9 cellular contexts compared by ENCODE assay signal in the genomic region with DNA sequence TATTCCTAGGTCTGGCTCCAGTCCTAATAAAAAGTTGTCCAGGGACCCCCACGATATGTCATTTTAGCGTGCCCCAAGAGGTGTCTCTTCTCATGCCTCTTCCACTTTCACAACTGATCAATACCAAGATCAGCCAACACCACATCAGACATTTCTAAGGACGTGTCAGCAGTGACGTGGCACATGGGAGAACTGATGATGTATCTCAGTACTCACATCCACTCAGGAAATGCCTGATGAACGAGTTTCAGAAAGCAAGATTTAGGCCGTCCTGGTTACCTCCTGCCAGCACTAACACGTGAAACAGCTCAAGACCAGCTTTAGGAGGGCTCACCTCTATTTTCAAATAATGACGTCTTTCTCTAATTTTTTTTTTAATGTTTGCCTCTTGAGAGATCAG. TPM values are rescaled to one million over a fixed set of nuclear protein-coding genes. Genes with fewer than 3 reads are reported as not detected.
DNase-seq lines count a peak whose midpoint lies in the region; ATAC-seq and TF ChIP-seq lines count a peak whose summit lies in the region.
"Had no signal": no experiment of that assay in that cellular context is flagged by ENCODE, and none has a peak within 500 bp of the region (broad histone marks: within the 10 kb centered on the region; RNA-seq: fewer than 3 reads in every experiment).

No MANE protein-coding gene starts in this region.

- H3K9ac ChIP-seq in SK-N-SH, result no peak overlapping the region

- no peak overlapping the region for H2AFZ ChIP-seq in SK-N-SH (ENCODE audit: low read depth)

- intact Hi-C loops in activated CD4-positive, alpha-beta T cell treated with anti-CD3 and anti-CD28 coated beads, Interleukin-2, amount 10 ng/mL, durations not matched to agents 24 days and 14 days (cut with micrococcal nuclease), result loop anchor here (1.0 to 10.0 kb wide), 3 partner anchors 77 to 571 kb away; no protein-coding TSS in a partner anchor

- peaks cover 100% of the 10 kb centered on the region for H3K79me2 ChIP-seq in SK-N-SH (ENCODE audit: insufficient read depth)

- peaks cover 4% of the 10 kb centered on the region for H3F3A ChIP-seq in SK-N-SH (replicated peaks; ENCODE audit: insufficient read depth)

- ATAC-seq in GM19035 (IDR thresholded peaks at IDR 0.05; ENCODE audit: unreplicated experiment) (peak; percentile 69), HG02678 (IDR thresholded peaks at IDR 0.05; ENCODE audit: unreplicated experiment) (no peak)
- ATAC-seq in central memory CD8-positive, alpha-beta T cell (replicated peaks; ENCODE audit: extremely low read depth, poor library complexity, severe bottlenecking), result peak; percentile 93

- H4K20me1 ChIP-seq in SK-N-SH (ENCODE audit: insufficient read depth), result peaks cover 100% of the 10 kb centered on the region

- H3K9me3 ChIP-seq in SK-N-SH, result no peaks in the 10 kb centered on the region

- H3K27ac Mint-ChIP-seq in activated CD4-positive, alpha-beta T cell treated with anti-CD3 and anti-CD28 coated beads, Interleukin-2, amount 10 ng/mL, durations not matched to agents 24 days and 14 days, result peak overlapping the region; percentile 77
- H3K27ac Mint-ChIP-seq in central memory CD8-positive, alpha-beta T cell (ENCODE audit: low read depth), result peak overlapping the region; percentile 91

- TF ChIP-seq EP300 in SK-N-SH (IDR thresholded peaks at IDR 0.05; ENCODE audit: borderline replicate concordance in 1 of 2, low read depth in 1 of 2, low read length in 1 of 2), result no peak

- no peak for TF ChIP-seq RAD21 in SK-N-SH (IDR thresholded peaks at IDR 0.05; ENCODE audit: low read length)

- no peaks in the 10 kb centered on the region for H3K9me3 Mint-ChIP-seq in activated CD4-positive, alpha-beta T cell treated with anti-CD3 and anti-CD28 coated beads, Interleukin-2, amount 10 ng/mL, durations not matched to agents 24 days and 14 days
- no peaks in the 10 kb centered on the region for H3K9me3 Mint-ChIP-seq in central memory CD8-positive, alpha-beta T cell
- H3K9me3 Mint-ChIP-seq: IgD-negative memory B cell had no signal

- H3K27me3 ChIP-seq in SK-N-SH (ENCODE audit: insufficient read depth), result no peaks in the 10 kb centered on the region

- no peak overlapping the region for H3K4me2 ChIP-seq in SK-N-SH

- no peak overlapping the region for H3K27ac ChIP-seq in SK-N-SH (ENCODE audit: low read depth in 2 of 2, low read length in 1 of 2)

- H3K4me3 ChIP-seq in SK-N-SH (ENCODE audit: low read depth in 2 of 2, low read length in 1 of 2), result no peak overlapping the region

- peaks cover 64% of the 10 kb centered on the region for H3K4me1 Mint-ChIP-seq in activated CD4-positive, alpha-beta T cell treated with anti-CD3 and anti-CD28 coated beads, Interleukin-2, amount 10 ng/mL, durations not matched to agents 24 days and 14 days
- H3K4me1 Mint-ChIP-seq in central memory CD8-positive, alpha-beta T cell, result peaks cover 67% of the 10 kb centered on the region

- CTCF ChIA-PET in SK-N-SH (lab: Yijun Ruan, JAX), result no interaction called here

- H3K4me3 Mint-ChIP-seq in activated CD4-positive, alpha-beta T cell treated with anti-CD3 and anti-CD28 coated beads, Interleukin-2, amount 10 ng/mL, durations not matched to agents 24 days and 14 days, result peak overlapping the region; percentile 80
- peak overlapping the region; percentile 68 for H3K4me3 Mint-ChIP-seq in central memory CD8-positive, alpha-beta T cell

- WGBS in SK-N-SH (ENCODE audit: low lambda C conversion rate), result 87% methylated on average over 8 of the region's 8 CpGs

- POLR2A ChIA-PET in SK-N-SH (lab: Yijun Ruan, JAX), result no interaction called here

- peak; percentile 92 for DNase-seq in activated CD4-positive, alpha-beta T cell treated with anti-CD3 and anti-CD28 coated beads, Interleukin-2, amount 10 ng/mL, durations not matched to agents 24 days and 14 days
- DNase-seq in central memory CD8-positive, alpha-beta T cell (ENCODE audit: low spot score in 2 of 2), result peak in 1 of 2 donors; percentile 32
- DNase-seq in stimulated activated CD4-positive, alpha-beta T cell treated with anti-CD3 and anti-CD28 coated beads, Interleukin-2, amount 100 ng/mL, for 48 hours, result peak; percentile 51 to 57
- no peak for DNase-seq in NCI-H1694 treated with DMSO at 0.1 percent for 48 hours (lab: John Stamatoyannopoulos, UW)
- DNase-seq in SK-N-SH, result no peak
- DNase-seq in NCI-H1105 (lab: John Stamatoyannopoulos, UW), result no peak

- TF ChIP-seq CTCF in SK-N-SH (IDR thresholded peaks at IDR 0.05), result no peak

- peaks cover 7 to 8% of the 10 kb centered on the region in 2 experiments; a peak in 2 of 4 replicates for H3K4me1 ChIP-seq in SK-N-SH (ENCODE audit: control insufficient read depth in 1 of 2, insufficient read depth in 2 of 2, low read depth in 1 of 2, low read length in 1 of 2)

- peaks cover 0 to 18% of the 10 kb centered on the region in 2 experiments for H3K36me3 ChIP-seq in SK-N-SH (replicated peaks in 1 of 2; ENCODE audit: control insufficient read depth in 1 of 2, insufficient read depth in 2 of 2, low read length in 1 of 2)

- H3K9me2 ChIP-seq in SK-N-SH, result no peaks in the 10 kb centered on the region

- no peaks in the 10 kb centered on the region for H3K27me3 Mint-ChIP-seq in activated CD4-positive, alpha-beta T cell treated with anti-CD3 and anti-CD28 coated beads, Interleukin-2, amount 10 ng/mL, durations not matched to agents 24 days and 14 days
- no peaks in the 10 kb centered on the region for H3K27me3 Mint-ChIP-seq in central memory CD8-positive, alpha-beta T cell
- H3K27me3 Mint-ChIP-seq: IgD-negative memory B cell had no signal

- peaks cover 20% of the 10 kb centered on the region for H3K36me3 Mint-ChIP-seq in activated CD4-positive, alpha-beta T cell treated with anti-CD3 and anti-CD28 coated beads, Interleukin-2, amount 10 ng/mL, durations not matched to agents 24 days and 14 days (ENCODE audit: low read depth)
- peaks cover 1% of the 10 kb centered on the region for H3K36me3 Mint-ChIP-seq in central memory CD8-positive, alpha-beta T cell (ENCODE audit: insufficient read depth)
- H3K36me3 Mint-ChIP-seq: IgD-negative memory B cell had no signal

TF ChIP-seq in SK-N-SH, 30 proteins besides CTCF, POLR2A, EP300 and RAD21 (continues in another document):
- TF ChIP-seq, protein P1, sequence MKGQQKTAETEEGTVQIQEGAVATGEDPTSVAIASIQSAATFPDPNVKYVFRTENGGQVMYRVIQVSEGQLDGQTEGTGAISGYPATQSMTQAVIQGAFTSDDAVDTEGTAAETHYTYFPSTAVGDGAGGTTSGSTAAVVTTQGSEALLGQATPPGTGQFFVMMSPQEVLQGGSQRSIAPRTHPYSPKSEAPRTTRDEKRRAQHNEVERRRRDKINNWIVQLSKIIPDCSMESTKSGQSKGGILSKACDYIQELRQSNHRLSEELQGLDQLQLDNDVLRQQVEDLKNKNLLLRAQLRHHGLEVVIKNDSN (IDR thresholded peaks at IDR 0.05; ENCODE audit: borderline replicate concordance, low read depth), result no peak
- TF ChIP-seq CHD2 (IDR thresholded peaks at IDR 0.05; ENCODE audit: low read length, partially characterized antibody) (no peak), TAF1 (IDR thresholded peaks at IDR 0.05; ENCODE audit: borderline replicate concordance, low read depth, low read length) (no peak), RFX5 (IDR thresholded peaks at IDR 0.05; ENCODE audit: low read length) (no peak), RCOR1 (IDR thresholded peaks at IDR 0.05; ENCODE audit: low read length) (no peak), TCF12 (IDR thresholded peaks at IDR 0.05) (no peak), IRF3 (IDR thresholded peaks at IDR 0.05; ENCODE audit: low read depth, low read length) (no peak), SMC3 (IDR thresholded peaks at IDR 0.05; ENCODE audit: low read depth, low read length) (no peak), FOSL2 (IDR thresholded peaks at IDR 0.05; ENCODE audit: borderline replicate concordance, low read depth) (no peak)
- TF ChIP-seq, protein P2, sequence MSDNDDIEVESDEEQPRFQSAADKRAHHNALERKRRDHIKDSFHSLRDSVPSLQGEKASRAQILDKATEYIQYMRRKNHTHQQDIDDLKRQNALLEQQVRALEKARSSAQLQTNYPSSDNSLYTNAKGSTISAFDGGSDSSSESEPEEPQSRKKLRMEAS (IDR thresholded peaks at IDR 0.05; ENCODE audit: low read depth), result no peak

RNA-seq across cellular contexts. Expression of gene VGLL4, which starts 19.6 kb away (rescaled TPM):
- 43.4 and 44.0 TPM in 2 replicates for total RNA-seq in activated CD4-positive, alpha-beta T cell treated with anti-CD3 and anti-CD28 coated beads, Interleukin-2, amount 10 ng/mL, durations not matched to agents 24 days and 14 days
- 48.9 and 52.1 TPM in 2 replicates for polyA plus RNA-seq in SK-N-SH (2012; rRNA removed)
- 40.5 and 45.5 TPM in 2 replicates for polyA plus RNA-seq in SK-N-SH (2012; cell fraction: cytosol; rRNA removed)
- 60.2 and 71.7 TPM in 2 replicates for polyA plus RNA-seq in SK-N-SH (2012; cell fraction: nucleus; rRNA removed)

Comparison
In these comparisons a context has a peak if more than half of its experiments do, and no peak if none do; other contexts are left out.
1. DNase-seq: peak in activated CD4-positive, alpha-beta T cell treated with anti-CD3 and anti-CD28 coated beads, Interleukin-2, amount 10 ng/mL, durations not matched to agents 24 days and 14 days (single experiment) and stimulated activated CD4-positive, alpha-beta T cell treated with anti-CD3 and anti-CD28 coated beads, Interleukin-2, amount 100 ng/mL, for 48 hours (2 of 2); none in NCI-H1694 treated with DMSO at 0.1 percent for 48 hours (single experiment), SK-N-SH (single experiment) and NCI-H1105 (single experiment).